26 cellular contexts compared by ENCODE assay signal in the genomic region with DNA sequence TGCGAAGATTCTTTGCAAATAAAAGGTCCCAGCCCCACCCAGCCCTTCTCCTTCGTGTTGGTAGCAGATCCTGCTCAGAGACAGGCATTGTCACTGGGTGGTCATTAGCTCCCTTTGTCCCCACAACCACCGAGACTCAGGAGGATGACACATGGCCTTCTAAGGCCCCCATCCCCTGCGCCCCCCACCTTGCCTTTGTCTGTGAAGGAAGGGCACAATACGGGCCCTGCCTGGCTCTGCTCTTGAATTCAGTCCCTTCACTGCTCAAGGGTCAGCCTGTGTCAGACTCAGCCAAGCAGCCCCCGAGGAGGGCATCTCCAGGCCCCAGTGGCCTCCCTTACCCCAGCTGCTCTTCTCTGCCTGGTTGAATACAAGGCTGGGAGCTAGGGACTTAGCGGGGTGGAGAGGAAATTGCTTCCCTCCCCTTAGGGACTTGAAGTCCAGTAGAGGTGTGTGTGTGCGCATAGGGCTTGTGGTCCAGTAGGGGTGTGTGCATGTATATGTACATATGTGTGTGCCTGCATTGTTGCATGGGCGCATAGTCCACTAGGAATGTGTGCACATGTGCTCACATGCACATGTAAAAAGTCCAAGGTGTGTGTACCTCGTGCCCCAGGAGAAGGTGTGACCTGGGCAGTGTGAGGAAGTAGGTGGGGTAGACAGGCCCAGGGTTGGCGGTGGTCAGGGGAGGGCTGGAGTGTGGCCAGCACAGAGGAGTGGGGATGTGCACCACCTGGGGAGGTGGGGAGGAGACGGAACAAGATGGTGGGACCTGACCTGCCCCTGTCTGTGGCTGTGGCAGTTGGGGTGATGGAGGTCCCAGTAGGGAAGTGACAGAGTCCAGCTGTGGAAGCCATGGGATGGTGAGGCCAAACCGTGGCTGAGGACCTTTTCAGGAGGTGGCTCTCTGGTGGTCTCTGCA. TPM values are rescaled to one million over a fixed set of nuclear protein-coding genes. Genes with fewer than 3 reads are reported as not detected.
A peak's percentile ranks its signal among the peaks of the same experiment; 100 is the strongest.
DNase-seq lines count a peak whose midpoint lies in the region; ATAC-seq and TF ChIP-seq lines count a peak whose summit lies in the region.
"Had no signal": no experiment of that assay in that cellular context is flagged by ENCODE, and none has a peak within 500 bp of the region (broad histone marks: within the 10 kb centered on the region; RNA-seq: fewer than 3 reads in every experiment).

No MANE protein-coding gene starts in this region.

- no peaks in the 10 kb centered on the region for H3K4me1 Mint-ChIP-seq in chondrocyte (ENCODE audit: low read depth)

- H3K36me3 ChIP-seq in heart left ventricle (peaks cover 3 to 80% (median 61%) of the 10 kb centered on the region in 9 donors), upper lobe of right lung (peaks cover 55% of the 10 kb centered on the region), mucosa of descending colon (ENCODE audit: low read depth) (peaks cover 4% of the 10 kb centered on the region)

- peaks cover 16% of the 10 kb centered on the region for H3K9me3 Mint-ChIP-seq in chondrocyte (ENCODE audit: low read depth)

- H3K27ac ChIP-seq in heart left ventricle (no peak overlapping the region), upper lobe of right lung (no peak overlapping the region)
- H3K27ac ChIP-seq: breast epithelium, parathyroid adenoma had no signal

- intact Hi-C loops in heart left ventricle (cut with DNase I) (no loop called here), left cardiac atrium (cut with DNase I) (no loop called here), upper lobe of right lung (cut with DNase I) (no loop called here), mucosa of descending colon (cut with DNase I, micrococcal nuclease) (no loop called here)

- peak in 2 of 4 donors; percentile 11 to 25 for ATAC-seq in heart left ventricle
- ATAC-seq in left cardiac atrium: no peak
- ATAC-seq in upper lobe of right lung: peak; percentile 26
- no peak for ATAC-seq in mucosa of descending colon
- no peak for ATAC-seq in HG02571 (IDR thresholded peaks at IDR 0.05; ENCODE audit: unreplicated experiment)
- ATAC-seq: activated CD8-positive, alpha-beta T cell treated with anti-CD3 and anti-CD28 coated beads, Interleukin-2, amount 10 ng/mL, durations not matched to agents 7 days and 5 days; T-helper 17 cell had no signal

- peaks cover 43% of the 10 kb centered on the region for H3K36me3 Mint-ChIP-seq in chondrocyte (ENCODE audit: low read depth)

- H3K4me3 ChIP-seq in heart left ventricle (no peak overlapping the region), upper lobe of right lung (no peak overlapping the region), mucosa of descending colon (no peak overlapping the region)
- H3K4me3 ChIP-seq: breast epithelium had no signal

- DNase-seq in heart left ventricle (peak in 3 of 5 donors; percentile 4 to 47 (median 13)), left cardiac atrium (no peak), chondrocyte (ENCODE audit: low spot score) (peak; percentile 50), mesenteric fat pad (ENCODE audit: low spot score) (peak; percentile 83), upper lobe of right lung (peak; percentile 38), Ammon's horn (ENCODE audit: low spot score) (no peak), mucosa of descending colon (no peak)
- DNase-seq: activated CD8-positive, alpha-beta T cell treated with anti-CD3 and anti-CD28 coated beads, Interleukin-2, amount 10 ng/mL, durations not matched to agents 7 days and 5 days; dermis blood vessel endothelial cell; DMS79; foreskin melanocyte; KBM-7; kidney; naive B cell; NCI-H146; NCI-H2227 treated with DMSO at 0.1 percent for 48 hours; OCI-M1; stimulated activated CD4-positive, alpha-beta T cell treated with anti-CD3 and anti-CD28 coated beads, Interleukin-1b, Interleukin-23, amount 100 ng/mL, for 48 hours; stimulated activated naive CD4-positive, alpha-beta T cell treated with Interleukin-2 at 50 U/mL for 16 hours; trophoblast cell had no signal

- TF ChIP-seq POLR2A in heart left ventricle (IDR thresholded peaks at IDR 0.05): no peak

- H3K9me3 ChIP-seq in heart left ventricle: peaks cover 0 to 29% (median 0%) of the 10 kb centered on the region in 12 donors
- H3K9me3 ChIP-seq in upper lobe of right lung: peaks cover 7% of the 10 kb centered on the region
- no peaks in the 10 kb centered on the region for H3K9me3 ChIP-seq in mucosa of descending colon

- H3K4me1 ChIP-seq in heart left ventricle (peaks cover 0 to 15% (median 0%) of the 10 kb centered on the region in 12 donors), upper lobe of right lung (no peaks in the 10 kb centered on the region), mucosa of descending colon (ENCODE audit: low read depth) (no peaks in the 10 kb centered on the region)
- H3K4me1 ChIP-seq: breast epithelium, parathyroid adenoma had no signal

- 81 to 93% (median 87%) methylated on average over 11 to 13 of the region's 13 CpGs for WGBS in heart left ventricle, 4 donors

- no peak overlapping the region for H3K4me3 Mint-ChIP-seq in chondrocyte (ENCODE audit: unreplicated experiment)
- H3K4me3 Mint-ChIP-seq: activated CD8-positive, alpha-beta T cell treated with anti-CD3 and anti-CD28 coated beads, Interleukin-2, amount 10 ng/mL, durations not matched to agents 7 days and 5 days; memory B cell; naive B cell; T-helper 17 cell had no signal

- H3K27me3 Mint-ChIP-seq in chondrocyte (ENCODE audit: low read depth): no peaks in the 10 kb centered on the region
- H3K27me3 Mint-ChIP-seq: memory B cell, naive B cell, T-helper 17 cell had no signal

- no peaks in the 10 kb centered on the region for H3K27me3 ChIP-seq in heart left ventricle
- H3K27me3 ChIP-seq in upper lobe of right lung: no peaks in the 10 kb centered on the region
- H3K27me3 ChIP-seq: breast epithelium had no signal

- H3K27ac Mint-ChIP-seq in chondrocyte (ENCODE audit: unreplicated experiment): no peak overlapping the region
- H3K27ac Mint-ChIP-seq: activated CD8-positive, alpha-beta T cell treated with anti-CD3 and anti-CD28 coated beads, Interleukin-2, amount 10 ng/mL, durations not matched to agents 7 days and 5 days; activated T-helper 2 cell treated with anti-CD3 and anti-CD28 coated beads, Interferon-gamma antibody, Interleukin-2, Interleukin-4, amounts not matched to agents 10 μg/mL and 5 μg/mL and 100 μg/mL, durations not matched to agents 14 hours and 24 hours and 36 hours; memory B cell; T-helper 17 cell had no signal

- TF ChIP-seq CTCF in heart left ventricle (IDR thresholded peaks at IDR 0.05) (no peak), chondrocyte (IDR thresholded peaks at IDR 0.05) (no peak), upper lobe of right lung (IDR thresholded peaks at IDR 0.05) (no peak), mucosa of descending colon (IDR thresholded peaks at IDR 0.05) (no peak)

RNA-seq across cellular contexts. Expression of a gene that starts 59.1 kb away (rescaled TPM):
- 10 to 100 TPM; 19.5 to 37.2 (median 22.4) TPM for total RNA-seq in heart left ventricle
- 10 to 100 TPM; 18.8 to 20.4 TPM for polyA plus RNA-seq in heart left ventricle
- total RNA-seq in left cardiac atrium: 10 to 100 TPM; 25.7 to 27.7 TPM
- 28.5 to 30.1 TPM (median 29.4 TPM) in 3 replicates for total RNA-seq in chondrocyte
- 23.0 TPM for total RNA-seq in mesenteric fat pad
- 37.0 TPM for total RNA-seq in upper lobe of right lung
- total RNA-seq in mucosa of descending colon: 10 to 100 TPM; 19.1 to 42.9 (median 21.7) TPM

Comparison
In these comparisons a context has a peak if more than half of its experiments do, and no peak if none do; other contexts are left out.
1. DNase-seq: peak in heart left ventricle (3 of 5), chondrocyte (single experiment), mesenteric fat pad (single experiment) and upper lobe of right lung (single experiment); none in left cardiac atrium (single experiment), Ammon's horn (single experiment) and mucosa of descending colon (0 of 3).